In genomic region chr4:7428261-7429068, GRCh38 we compare ENCODE assay signal across 21 cellular contexts. TPM values are rescaled to one million over a fixed set of nuclear protein-coding genes. Genes with fewer than 3 reads are reported as not detected.
A peak's percentile ranks its signal among the peaks of the same experiment; 100 is the strongest.
DNase-seq lines count a peak whose midpoint lies in the region; ATAC-seq and TF ChIP-seq lines count a peak whose summit lies in the region.
"Had no signal": no experiment of that assay in that cellular context is flagged by ENCODE, and none has a peak within 500 bp of the region (broad histone marks: within the 10 kb centered on the region; RNA-seq: fewer than 3 reads in every experiment).

No MANE protein-coding gene starts in this region.

- H3K36me3 ChIP-seq in SK-N-SH (replicated peaks in 1 of 2; ENCODE audit: control insufficient read depth in 1 of 2, insufficient read depth in 2 of 2, low read length in 1 of 2) (no peaks in the 10 kb centered on the region), H7 (replicated peaks; ENCODE audit: control insufficient read depth, insufficient read depth, low read length) (no peaks in the 10 kb centered on the region)
- H3K36me3 ChIP-seq: ascending aorta, tibial nerve had no signal

- no peaks in the 10 kb centered on the region for H3K9me2 ChIP-seq in SK-N-SH

- no peaks in the 10 kb centered on the region; a peak in 1 of 4 replicates for H3K4me1 ChIP-seq in SK-N-SH (ENCODE audit: control insufficient read depth in 1 of 2, insufficient read depth in 2 of 2, low read depth in 1 of 2, low read length in 1 of 2)
- H3K4me1 ChIP-seq: ascending aorta, psoas muscle had no signal

- no peak overlapping the region for H3K9ac ChIP-seq in SK-N-SH

- H3K4me3 ChIP-seq in SK-N-SH (ENCODE audit: low read depth in 2 of 2, low read length in 1 of 2), result no peak overlapping the region
- H3K4me3 ChIP-seq in H7 (ENCODE audit: insufficient read depth, low read depth, low read length), result no peak overlapping the region
- H3K4me3 ChIP-seq: ascending aorta, psoas muscle, tibial nerve had no signal

- DNase-seq in SK-N-SH (peak; percentile 22), H7 (peak; percentile 74), iPS DF 19.7 (ENCODE audit: low read depth, low spot score) (peak; percentile 7), posterior cingulate gyrus (peak in 6 of 10 donors; percentile 1 to 62 (median 31)), OCI-M1 (lab: John Stamatoyannopoulos, UW) (no peak), T-helper 2 cell (no peak)
- DNase-seq: activated CD4-positive, alpha-beta T cell treated with anti-CD3 and anti-CD28 coated beads for 1 hour; CD4-positive, alpha-beta memory T cell; NCI-H187 treated with DMSO at 0.1 percent for 48 hours; NCI-H526; psoas muscle; stimulated activated CD4-positive, alpha-beta T cell treated with anti-CD3 and anti-CD28 coated beads, Interleukin-1b, Interleukin-23, amount 100 ng/mL, for 48 hours; stimulated activated CD8-positive, alpha-beta memory T cell treated with anti-CD3 and anti-CD28 coated beads, Interleukin-4, amount 100 ng/mL, for 48 hours; T-helper 1 cell had no signal

- H3F3A ChIP-seq in SK-N-SH (replicated peaks; ENCODE audit: insufficient read depth), result no peaks in the 10 kb centered on the region

- H3K4me2 ChIP-seq in SK-N-SH, result no peak overlapping the region

- no peak for TF ChIP-seq RAD21 in SK-N-SH (IDR thresholded peaks at IDR 0.05; ENCODE audit: low read length)

- H3K27me3 ChIP-seq in SK-N-SH (ENCODE audit: insufficient read depth) (no peaks in the 10 kb centered on the region), H7 (ENCODE audit: control insufficient read depth, insufficient read depth, low read length) (no peaks in the 10 kb centered on the region)
- H3K27me3 ChIP-seq: ascending aorta, tibial nerve had no signal

- ATAC-seq in SK-N-SH treated with all-trans-retinoic acid at 6 μM for 48 hours (no peak), HG02642 (IDR thresholded peaks at IDR 0.05; ENCODE audit: poor library complexity, unreplicated experiment) (no peak)
- ATAC-seq: Panc1, psoas muscle had no signal

- no peaks in the 10 kb centered on the region for H4K20me1 ChIP-seq in SK-N-SH (ENCODE audit: insufficient read depth)

- H3K9me3 ChIP-seq in SK-N-SH, result no peaks in the 10 kb centered on the region
- H3K9me3 ChIP-seq: ascending aorta, psoas muscle, tibial nerve had no signal

- H3K79me2 ChIP-seq in SK-N-SH (ENCODE audit: insufficient read depth), result no peaks in the 10 kb centered on the region

- WGBS in SK-N-SH (ENCODE audit: low lambda C conversion rate), result 70% methylated on average over 15 of the region's 16 CpGs

- intact Hi-C loops in posterior cingulate gyrus (cut with DNase I), result no loop called here

- H3K27ac ChIP-seq in SK-N-SH (ENCODE audit: low read depth in 2 of 2, low read length in 1 of 2), result no peak overlapping the region
- H3K27ac ChIP-seq: 22Rv1, ascending aorta, psoas muscle, tibial nerve had no signal

- CTCF ChIA-PET in SK-N-SH (lab: Yijun Ruan, JAX), result no interaction called here

- POLR2A ChIA-PET in SK-N-SH (lab: Yijun Ruan, JAX), result no interaction called here

- H2AFZ ChIP-seq in SK-N-SH (ENCODE audit: low read depth), result no peak overlapping the region

- TF ChIP-seq EP300 in SK-N-SH (IDR thresholded peaks at IDR 0.05; ENCODE audit: borderline replicate concordance in 1 of 2, low read depth in 1 of 2, low read length in 1 of 2), result no peak

- no peak for TF ChIP-seq CTCF in SK-N-SH (IDR thresholded peaks at IDR 0.05)

TF ChIP-seq in SK-N-SH, 30 proteins besides CTCF, POLR2A, EP300 and RAD21:
- TF ChIP-seq GATA2 (CRISPR knock-in tag; IDR thresholded peaks at IDR 0.05) (no peak), USF1 (IDR thresholded peaks at IDR 0.05; ENCODE audit: borderline replicate concordance, low read depth) (no peak), CHD2 (IDR thresholded peaks at IDR 0.05; ENCODE audit: low read length, partially characterized antibody) (no peak)

TF ChIP-seq in SK-N-SH treated with all-trans-retinoic acid at 6 μM for 48 hours, 23 proteins besides CTCF, POLR2A, EP300 and RAD21:
- TF ChIP-seq ESRRG (CRISPR knock-in tag; IDR thresholded peaks at IDR 0.05), result no peak
- TF ChIP-seq POU6F1 (CRISPR knock-in tag; IDR thresholded peaks at IDR 0.05; ENCODE audit: borderline replicate concordance, low read depth), result no peak
- no peak for TF ChIP-seq ZNF70 (CRISPR knock-in tag; IDR thresholded peaks at IDR 0.05)
- no peak for TF ChIP-seq ARNTL (CRISPR knock-in tag; IDR thresholded peaks at IDR 0.05; ENCODE audit: borderline replicate concordance, low read depth)
- TF ChIP-seq PATZ1 (CRISPR knock-in tag; IDR thresholded peaks at IDR 0.05; ENCODE audit: borderline replicate concordance), result no peak
- TF ChIP-seq TOX (CRISPR knock-in tag; IDR thresholded peaks at IDR 0.05; ENCODE audit: borderline replicate concordance), result no peak
- no peak for TF ChIP-seq ZNF8 (CRISPR knock-in tag; IDR thresholded peaks at IDR 0.05)
- TF ChIP-seq ZFP3 (CRISPR knock-in tag; IDR thresholded peaks at IDR 0.05), result no peak
- TF ChIP-seq BACH2 (CRISPR knock-in tag; IDR thresholded peaks at IDR 0.05; ENCODE audit: borderline replicate concordance), result no peak
- no peak for TF ChIP-seq ZNF565 (CRISPR knock-in tag; conservative IDR thresholded peaks at IDR 0.05; ENCODE audit: low read depth)
- TF ChIP-seq TCF4 (CRISPR knock-in tag; IDR thresholded peaks at IDR 0.05; ENCODE audit: borderline replicate concordance), result no peak
- TF ChIP-seq SNAI2 (CRISPR knock-in tag; IDR thresholded peaks at IDR 0.05), result no peak
- no peak for TF ChIP-seq CSRNP3 (CRISPR knock-in tag; IDR thresholded peaks at IDR 0.05)
- TF ChIP-seq OSR1 (CRISPR knock-in tag; IDR thresholded peaks at IDR 0.05), result no peak
TF ChIP-seq in SK-N-SH treated with all-trans-retinoic acid at 6 μM for 48 hours: peak in this region for 0.

RNA-seq across cellular contexts. Expression of gene PSAPL1, which starts 6.3 kb away (rescaled TPM):
- polyA plus RNA-seq in SK-N-SH (2012; rRNA removed), result 0.02 and 0.03 TPM in 2 replicates
- 0.01 TPM in 2 replicates for polyA plus RNA-seq in SK-N-SH (2012; cell fraction: cytosol; rRNA removed)
- 0.01 and 0.02 TPM in 2 replicates for polyA plus RNA-seq in SK-N-SH (2012; cell fraction: nucleus; rRNA removed)
- total RNA-seq in H7 (2014; rRNA removed; shearing (Covaris generic)), result 0.14 and 0.22 TPM in 2 replicates
- total RNA-seq: ascending aorta; CD4-positive, alpha-beta memory T cell; fibroblast of lung; psoas muscle had no signal
- polyA plus RNA-seq: CD4-positive, alpha-beta memory T cell; fibroblast of lung; psoas muscle had no signal

Comparison
In these comparisons a context has a peak if more than half of its experiments do, and no peak if none do; other contexts are left out.
1. DNase-seq: peak in SK-N-SH (single experiment), H7 (single experiment), iPS DF 19.7 (single experiment) and posterior cingulate gyrus (6 of 10); none in OCI-M1 (single experiment) and T-helper 2 cell (0 of 5).